ENCODE assay signal across 1 cellular context in the genomic region with DNA sequence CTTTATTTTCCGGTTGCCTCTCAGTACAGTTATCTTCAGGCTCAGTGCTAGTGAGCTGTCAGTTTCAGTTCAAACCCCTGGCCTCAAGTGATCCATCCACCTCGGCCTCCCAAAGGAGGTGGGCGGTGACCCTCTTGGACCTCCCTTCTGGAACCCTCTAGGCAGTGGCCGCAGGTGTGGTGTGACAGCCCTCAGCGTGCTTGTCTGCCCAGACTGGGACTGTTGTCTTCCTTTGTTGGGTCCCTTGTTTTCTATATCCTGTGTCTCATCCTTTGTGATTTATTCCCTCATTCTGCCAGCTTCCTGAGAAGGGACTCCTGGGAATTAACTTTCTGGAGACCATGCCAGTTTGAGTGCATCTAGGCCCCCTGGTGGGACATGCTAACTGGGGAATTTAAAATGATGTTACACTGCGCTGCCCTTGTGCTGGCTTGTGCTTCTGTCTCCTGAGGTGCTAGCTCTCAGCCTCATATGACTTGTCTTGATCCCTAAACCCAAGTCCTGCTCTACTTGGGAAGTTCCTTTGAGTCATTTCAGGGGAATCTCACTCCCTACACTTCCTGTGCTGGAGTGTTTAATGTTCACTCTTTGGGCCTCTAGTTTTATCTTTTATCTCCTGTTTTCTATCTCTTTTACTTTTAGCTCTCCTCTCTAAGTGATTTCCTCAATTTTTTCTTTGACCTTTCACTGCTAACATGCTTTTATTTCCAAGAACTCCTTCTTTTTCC.
A peak's percentile ranks its signal among the peaks of the same experiment; 100 is the strongest.
TF ChIP-seq lines count a peak whose summit lies in the region.

No MANE protein-coding gene starts in this region.

TF ChIP-seq in K562, 482 proteins besides CTCF, POLR2A, EP300 and RAD21 (continued from another document and continues in another):
- TF ChIP-seq, protein P1, sequence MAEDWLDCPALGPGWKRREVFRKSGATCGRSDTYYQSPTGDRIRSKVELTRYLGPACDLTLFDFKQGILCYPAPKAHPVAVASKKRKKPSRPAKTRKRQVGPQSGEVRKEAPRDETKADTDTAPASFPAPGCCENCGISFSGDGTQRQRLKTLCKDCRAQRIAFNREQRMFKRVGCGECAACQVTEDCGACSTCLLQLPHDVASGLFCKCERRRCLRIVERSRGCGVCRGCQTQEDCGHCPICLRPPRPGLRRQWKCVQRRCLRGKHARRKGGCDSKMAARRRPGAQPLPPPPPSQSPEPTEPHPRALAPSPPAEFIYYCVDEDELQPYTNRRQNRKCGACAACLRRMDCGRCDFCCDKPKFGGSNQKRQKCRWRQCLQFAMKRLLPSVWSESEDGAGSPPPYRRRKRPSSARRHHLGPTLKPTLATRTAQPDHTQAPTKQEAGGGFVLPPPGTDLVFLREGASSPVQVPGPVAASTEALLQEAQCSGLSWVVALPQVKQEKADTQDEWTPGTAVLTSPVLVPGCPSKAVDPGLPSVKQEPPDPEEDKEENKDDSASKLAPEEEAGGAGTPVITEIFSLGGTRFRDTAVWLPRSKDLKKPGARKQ (CRISPR knock-in tag; IDR thresholded peaks at IDR 0.05) = no peak
- TF ChIP-seq MTA2 (IDR thresholded peaks at IDR 0.05; ENCODE audit: low read depth) (no peak), NR4A1 (CRISPR knock-in tag; IDR thresholded peaks at IDR 0.05) (no peak), NR4A1 (tag; IDR thresholded peaks at IDR 0.05) (no peak), ZNF354B (CRISPR knock-in tag; IDR thresholded peaks at IDR 0.05) (peak; percentile 69; the same call in 1 of the 2 replicates), MXI1 (IDR thresholded peaks at IDR 0.05; ENCODE audit: low read depth, low read length) (no peak), TAF1 (IDR thresholded peaks at IDR 0.05; ENCODE audit: control insufficient read depth, extremely low read depth, insufficient read depth, low read length, severe bottlenecking) (no peak), KDM2B (CRISPR knock-in tag; IDR thresholded peaks at IDR 0.05) (no peak), RFX1 (IDR thresholded peaks at IDR 0.05) (no peak), KAT2B (IDR thresholded peaks at IDR 0.05; ENCODE audit: low read depth, low read length) (peak; percentile 70), EGR1 (conservative IDR thresholded peaks at IDR 0.05) (no peak), NEUROD1 (IDR thresholded peaks at IDR 0.05; ENCODE audit: borderline replicate concordance, low read depth, low read length, partially characterized antibody) (no peak), ZNF668 (CRISPR knock-in tag; IDR thresholded peaks at IDR 0.05) (0 out of 2 replicates have a peak, but pooled peaks have one; percentile 0), SMARCC2 (IDR thresholded peaks at IDR 0.05; ENCODE audit: low read depth) (no peak), HNRNPUL1 (IDR thresholded peaks at IDR 0.05; ENCODE audit: low read length) (0 out of 2 replicates have a peak, but pooled peaks have one; percentile 14), PPARD (CRISPR knock-in tag; IDR thresholded peaks at IDR 0.05) (no peak), ESRRA (IDR thresholded peaks at IDR 0.05; ENCODE audit: borderline replicate concordance, low read depth) (no peak), ELF4 (CRISPR knock-in tag; IDR thresholded peaks at IDR 0.05) (peak; percentile 72), ZEB2 (IDR thresholded peaks at IDR 0.05) (no peak), ZNF75A (CRISPR knock-in tag; IDR thresholded peaks at IDR 0.05) (no peak), ETS2 (tag; IDR thresholded peaks at IDR 0.05; ENCODE audit: borderline replicate concordance, poor library complexity, severe bottlenecking) (no peak), NFYB (IDR thresholded peaks at IDR 0.05; ENCODE audit: extremely low read depth, insufficient read length) (no peak), POLR3A (IDR thresholded peaks at IDR 0.05; ENCODE audit: borderline replicate concordance, extremely low read depth, insufficient read depth, insufficient read length) (no peak), DACH1 (IDR thresholded peaks at IDR 0.05; ENCODE audit: partially characterized antibody) (no peak), BHLHE40 (IDR thresholded peaks at IDR 0.05; ENCODE audit: low read length) (no peak), ARNT (IDR thresholded peaks at IDR 0.05) (no peak), ELF1 (tag; IDR thresholded peaks at IDR 0.05) (0 out of 2 replicates have a peak, but pooled peaks have one; percentile 45), PHB (CRISPR knock-in tag; IDR thresholded peaks at IDR 0.05) (no peak), CREBBP (IDR thresholded peaks at IDR 0.05; ENCODE audit: low read depth, low read length) (no peak), STAT5B (CRISPR knock-in tag; IDR thresholded peaks at IDR 0.05) (no peak), ZC3H8 (IDR thresholded peaks at IDR 0.05) (no peak), CBFA2T2 (conservative IDR thresholded peaks at IDR 0.05) (no peak), WHSC1 (IDR thresholded peaks at IDR 0.05; ENCODE audit: low read length) (peak; percentile 98), TAL1 (IDR thresholded peaks at IDR 0.05) (no peak), HNRNPL (IDR thresholded peaks at IDR 0.05; ENCODE audit: low read depth, low read length) (no peak)
- TF ChIP-seq, protein P2, sequence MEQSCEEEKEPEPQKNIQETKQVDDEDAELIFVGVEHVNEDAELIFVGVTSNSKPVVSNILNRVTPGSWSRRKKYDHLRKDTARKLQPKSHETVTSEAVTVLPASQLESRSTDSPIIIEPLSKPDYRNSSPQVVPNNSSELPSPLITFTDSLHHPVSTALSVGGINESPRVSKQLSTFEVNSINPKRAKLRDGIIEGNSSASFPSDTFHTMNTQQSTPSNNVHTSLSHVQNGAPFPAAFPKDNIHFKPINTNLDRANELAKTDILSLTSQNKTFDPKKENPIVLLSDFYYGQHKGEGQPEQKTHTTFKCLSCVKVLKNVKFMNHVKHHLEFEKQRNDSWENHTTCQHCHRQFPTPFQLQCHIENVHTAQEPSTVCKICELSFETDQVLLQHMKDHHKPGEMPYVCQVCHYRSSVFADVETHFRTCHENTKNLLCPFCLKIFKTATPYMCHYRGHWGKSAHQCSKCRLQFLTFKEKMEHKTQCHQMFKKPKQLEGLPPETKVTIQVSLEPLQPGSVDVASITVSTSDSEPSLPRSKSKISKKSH (CRISPR knock-in tag; IDR thresholded peaks at IDR 0.05) = 0 out of 2 replicates have a peak, but pooled peaks have one; percentile 48
- TF ChIP-seq, protein P3, sequence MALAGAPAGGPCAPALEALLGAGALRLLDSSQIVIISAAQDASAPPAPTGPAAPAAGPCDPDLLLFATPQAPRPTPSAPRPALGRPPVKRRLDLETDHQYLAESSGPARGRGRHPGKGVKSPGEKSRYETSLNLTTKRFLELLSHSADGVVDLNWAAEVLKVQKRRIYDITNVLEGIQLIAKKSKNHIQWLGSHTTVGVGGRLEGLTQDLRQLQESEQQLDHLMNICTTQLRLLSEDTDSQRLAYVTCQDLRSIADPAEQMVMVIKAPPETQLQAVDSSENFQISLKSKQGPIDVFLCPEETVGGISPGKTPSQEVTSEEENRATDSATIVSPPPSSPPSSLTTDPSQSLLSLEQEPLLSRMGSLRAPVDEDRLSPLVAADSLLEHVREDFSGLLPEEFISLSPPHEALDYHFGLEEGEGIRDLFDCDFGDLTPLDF (CRISPR knock-in tag; IDR thresholded peaks at IDR 0.05) = no peak; the same call in 1 of the 2 replicates
- TF ChIP-seq, protein P4, sequence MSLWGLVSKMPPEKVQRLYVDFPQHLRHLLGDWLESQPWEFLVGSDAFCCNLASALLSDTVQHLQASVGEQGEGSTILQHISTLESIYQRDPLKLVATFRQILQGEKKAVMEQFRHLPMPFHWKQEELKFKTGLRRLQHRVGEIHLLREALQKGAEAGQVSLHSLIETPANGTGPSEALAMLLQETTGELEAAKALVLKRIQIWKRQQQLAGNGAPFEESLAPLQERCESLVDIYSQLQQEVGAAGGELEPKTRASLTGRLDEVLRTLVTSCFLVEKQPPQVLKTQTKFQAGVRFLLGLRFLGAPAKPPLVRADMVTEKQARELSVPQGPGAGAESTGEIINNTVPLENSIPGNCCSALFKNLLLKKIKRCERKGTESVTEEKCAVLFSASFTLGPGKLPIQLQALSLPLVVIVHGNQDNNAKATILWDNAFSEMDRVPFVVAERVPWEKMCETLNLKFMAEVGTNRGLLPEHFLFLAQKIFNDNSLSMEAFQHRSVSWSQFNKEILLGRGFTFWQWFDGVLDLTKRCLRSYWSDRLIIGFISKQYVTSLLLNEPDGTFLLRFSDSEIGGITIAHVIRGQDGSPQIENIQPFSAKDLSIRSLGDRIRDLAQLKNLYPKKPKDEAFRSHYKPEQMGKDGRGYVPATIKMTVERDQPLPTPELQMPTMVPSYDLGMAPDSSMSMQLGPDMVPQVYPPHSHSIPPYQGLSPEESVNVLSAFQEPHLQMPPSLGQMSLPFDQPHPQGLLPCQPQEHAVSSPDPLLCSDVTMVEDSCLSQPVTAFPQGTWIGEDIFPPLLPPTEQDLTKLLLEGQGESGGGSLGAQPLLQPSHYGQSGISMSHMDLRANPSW (CRISPR knock-in tag; IDR thresholded peaks at IDR 0.05) = no peak
- TF ChIP-seq, protein P5, sequence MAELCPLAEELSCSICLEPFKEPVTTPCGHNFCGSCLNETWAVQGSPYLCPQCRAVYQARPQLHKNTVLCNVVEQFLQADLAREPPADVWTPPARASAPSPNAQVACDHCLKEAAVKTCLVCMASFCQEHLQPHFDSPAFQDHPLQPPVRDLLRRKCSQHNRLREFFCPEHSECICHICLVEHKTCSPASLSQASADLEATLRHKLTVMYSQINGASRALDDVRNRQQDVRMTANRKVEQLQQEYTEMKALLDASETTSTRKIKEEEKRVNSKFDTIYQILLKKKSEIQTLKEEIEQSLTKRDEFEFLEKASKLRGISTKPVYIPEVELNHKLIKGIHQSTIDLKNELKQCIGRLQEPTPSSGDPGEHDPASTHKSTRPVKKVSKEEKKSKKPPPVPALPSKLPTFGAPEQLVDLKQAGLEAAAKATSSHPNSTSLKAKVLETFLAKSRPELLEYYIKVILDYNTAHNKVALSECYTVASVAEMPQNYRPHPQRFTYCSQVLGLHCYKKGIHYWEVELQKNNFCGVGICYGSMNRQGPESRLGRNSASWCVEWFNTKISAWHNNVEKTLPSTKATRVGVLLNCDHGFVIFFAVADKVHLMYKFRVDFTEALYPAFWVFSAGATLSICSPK (IDR thresholded peaks at IDR 0.05; ENCODE audit: borderline replicate concordance) = no peak
- TF ChIP-seq, protein P6, sequence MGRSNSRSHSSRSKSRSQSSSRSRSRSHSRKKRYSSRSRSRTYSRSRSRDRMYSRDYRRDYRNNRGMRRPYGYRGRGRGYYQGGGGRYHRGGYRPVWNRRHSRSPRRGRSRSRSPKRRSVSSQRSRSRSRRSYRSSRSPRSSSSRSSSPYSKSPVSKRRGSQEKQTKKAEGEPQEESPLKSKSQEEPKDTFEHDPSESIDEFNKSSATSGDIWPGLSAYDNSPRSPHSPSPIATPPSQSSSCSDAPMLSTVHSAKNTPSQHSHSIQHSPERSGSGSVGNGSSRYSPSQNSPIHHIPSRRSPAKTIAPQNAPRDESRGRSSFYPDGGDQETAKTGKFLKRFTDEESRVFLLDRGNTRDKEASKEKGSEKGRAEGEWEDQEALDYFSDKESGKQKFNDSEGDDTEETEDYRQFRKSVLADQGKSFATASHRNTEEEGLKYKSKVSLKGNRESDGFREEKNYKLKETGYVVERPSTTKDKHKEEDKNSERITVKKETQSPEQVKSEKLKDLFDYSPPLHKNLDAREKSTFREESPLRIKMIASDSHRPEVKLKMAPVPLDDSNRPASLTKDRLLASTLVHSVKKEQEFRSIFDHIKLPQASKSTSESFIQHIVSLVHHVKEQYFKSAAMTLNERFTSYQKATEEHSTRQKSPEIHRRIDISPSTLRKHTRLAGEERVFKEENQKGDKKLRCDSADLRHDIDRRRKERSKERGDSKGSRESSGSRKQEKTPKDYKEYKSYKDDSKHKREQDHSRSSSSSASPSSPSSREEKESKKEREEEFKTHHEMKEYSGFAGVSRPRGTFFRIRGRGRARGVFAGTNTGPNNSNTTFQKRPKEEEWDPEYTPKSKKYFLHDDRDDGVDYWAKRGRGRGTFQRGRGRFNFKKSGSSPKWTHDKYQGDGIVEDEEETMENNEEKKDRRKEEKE (IDR thresholded peaks at IDR 0.05; ENCODE audit: borderline replicate concordance in 1 of 2, control insufficient read depth in 1 of 2, low read depth in 2 of 2, low read length in 1 of 2) = no peak
- TF ChIP-seq, protein P7, sequence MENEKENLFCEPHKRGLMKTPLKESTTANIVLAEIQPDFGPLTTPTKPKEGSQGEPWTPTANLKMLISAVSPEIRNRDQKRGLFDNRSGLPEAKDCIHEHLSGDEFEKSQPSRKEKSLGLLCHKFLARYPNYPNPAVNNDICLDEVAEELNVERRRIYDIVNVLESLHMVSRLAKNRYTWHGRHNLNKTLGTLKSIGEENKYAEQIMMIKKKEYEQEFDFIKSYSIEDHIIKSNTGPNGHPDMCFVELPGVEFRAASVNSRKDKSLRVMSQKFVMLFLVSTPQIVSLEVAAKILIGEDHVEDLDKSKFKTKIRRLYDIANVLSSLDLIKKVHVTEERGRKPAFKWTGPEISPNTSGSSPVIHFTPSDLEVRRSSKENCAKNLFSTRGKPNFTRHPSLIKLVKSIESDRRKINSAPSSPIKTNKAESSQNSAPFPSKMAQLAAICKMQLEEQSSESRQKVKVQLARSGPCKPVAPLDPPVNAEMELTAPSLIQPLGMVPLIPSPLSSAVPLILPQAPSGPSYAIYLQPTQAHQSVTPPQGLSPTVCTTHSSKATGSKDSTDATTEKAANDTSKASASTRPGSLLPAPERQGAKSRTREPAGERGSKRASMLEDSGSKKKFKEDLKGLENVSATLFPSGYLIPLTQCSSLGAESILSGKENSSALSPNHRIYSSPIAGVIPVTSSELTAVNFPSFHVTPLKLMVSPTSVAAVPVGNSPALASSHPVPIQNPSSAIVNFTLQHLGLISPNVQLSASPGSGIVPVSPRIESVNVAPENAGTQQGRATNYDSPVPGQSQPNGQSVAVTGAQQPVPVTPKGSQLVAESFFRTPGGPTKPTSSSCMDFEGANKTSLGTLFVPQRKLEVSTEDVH (IDR thresholded peaks at IDR 0.05; ENCODE audit: low read depth, partially characterized antibody) = no peak
- TF ChIP-seq, protein P8, sequence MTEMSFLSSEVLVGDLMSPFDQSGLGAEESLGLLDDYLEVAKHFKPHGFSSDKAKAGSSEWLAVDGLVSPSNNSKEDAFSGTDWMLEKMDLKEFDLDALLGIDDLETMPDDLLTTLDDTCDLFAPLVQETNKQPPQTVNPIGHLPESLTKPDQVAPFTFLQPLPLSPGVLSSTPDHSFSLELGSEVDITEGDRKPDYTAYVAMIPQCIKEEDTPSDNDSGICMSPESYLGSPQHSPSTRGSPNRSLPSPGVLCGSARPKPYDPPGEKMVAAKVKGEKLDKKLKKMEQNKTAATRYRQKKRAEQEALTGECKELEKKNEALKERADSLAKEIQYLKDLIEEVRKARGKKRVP (CRISPR knock-in tag; IDR thresholded peaks at IDR 0.05) = no peak
- TF ChIP-seq, protein P9, sequence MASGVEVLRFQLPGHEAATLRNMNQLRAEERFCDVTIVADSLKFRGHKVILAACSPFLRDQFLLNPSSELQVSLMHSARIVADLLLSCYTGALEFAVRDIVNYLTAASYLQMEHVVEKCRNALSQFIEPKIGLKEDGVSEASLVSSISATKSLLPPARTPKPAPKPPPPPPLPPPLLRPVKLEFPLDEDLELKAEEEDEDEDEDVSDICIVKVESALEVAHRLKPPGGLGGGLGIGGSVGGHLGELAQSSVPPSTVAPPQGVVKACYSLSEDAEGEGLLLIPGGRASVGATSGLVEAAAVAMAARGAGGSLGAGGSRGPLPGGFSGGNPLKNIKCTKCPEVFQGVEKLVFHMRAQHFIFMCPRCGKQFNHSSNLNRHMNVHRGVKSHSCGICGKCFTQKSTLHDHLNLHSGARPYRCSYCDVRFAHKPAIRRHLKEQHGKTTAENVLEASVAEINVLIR (CRISPR knock-in tag; IDR thresholded peaks at IDR 0.05) = no peak
- TF ChIP-seq, protein P10, sequence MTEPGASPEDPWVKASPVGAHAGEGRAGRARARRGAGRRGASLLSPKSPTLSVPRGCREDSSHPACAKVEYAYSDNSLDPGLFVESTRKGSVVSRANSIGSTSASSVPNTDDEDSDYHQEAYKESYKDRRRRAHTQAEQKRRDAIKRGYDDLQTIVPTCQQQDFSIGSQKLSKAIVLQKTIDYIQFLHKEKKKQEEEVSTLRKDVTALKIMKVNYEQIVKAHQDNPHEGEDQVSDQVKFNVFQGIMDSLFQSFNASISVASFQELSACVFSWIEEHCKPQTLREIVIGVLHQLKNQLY (CRISPR knock-in tag; conservative IDR thresholded peaks at IDR 0.05) = 0 out of 4 replicates have a peak, but pooled peaks of 1 of the 2 experiments have one; percentile 76
